In the genomic region with DNA sequence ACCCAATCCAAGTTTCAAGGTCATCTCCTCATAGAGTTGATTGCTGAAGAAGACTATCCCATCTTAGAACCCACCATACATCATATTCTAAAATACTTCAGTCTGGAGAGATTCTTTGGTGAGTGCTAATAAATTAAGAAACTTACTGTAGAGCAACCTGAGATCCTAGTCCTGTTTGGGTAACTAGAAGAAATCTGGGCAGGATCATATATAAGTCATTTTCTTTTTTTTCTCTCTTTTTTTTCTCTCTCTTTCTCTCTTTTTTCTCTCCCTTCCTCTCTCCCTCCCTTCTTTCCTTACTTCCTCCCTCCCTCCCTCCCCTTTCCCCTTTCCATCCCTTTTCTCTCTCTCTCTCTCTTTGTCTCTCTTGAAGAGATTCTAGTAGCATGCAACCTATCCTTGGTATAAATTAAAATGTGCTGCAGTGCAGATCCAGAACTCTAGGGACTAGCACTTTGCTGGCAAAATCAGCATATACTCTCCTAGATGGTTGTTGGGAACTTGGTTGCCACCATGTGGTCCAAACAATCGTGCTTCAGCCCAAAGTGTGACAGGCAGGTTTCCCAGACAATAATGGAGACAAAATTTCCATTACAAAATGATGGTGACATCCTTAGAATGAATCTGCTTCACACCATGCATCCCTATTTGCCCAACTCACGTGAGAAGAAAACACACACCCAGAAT, we compare ENCODE assay signal across 21 cellular contexts.
"Had no signal": no experiment of that assay in that cellular context is flagged by ENCODE, and none has a peak within 500 bp of the region (broad histone marks: within the 10 kb centered on the region; RNA-seq: fewer than 3 reads in every experiment).

No MANE protein-coding gene starts in this region.

- H3K27ac Mint-ChIP-seq: memory B cell; natural killer cell treated with Interleukin-12 subunit alpha and Interleukin-12 subunit beta and Interleukin-15 and Interleukin-18, amount 100 ng/mL, for 72 hours; neural progenitor cell had no signal

- H3K36me3 Mint-ChIP-seq: memory B cell; natural killer cell treated with Interleukin-12 subunit alpha and Interleukin-12 subunit beta and Interleukin-15 and Interleukin-18, amount 100 ng/mL, for 72 hours; neural progenitor cell had no signal

- H3K9ac ChIP-seq: neural progenitor cell had no signal

- H3K36me3 ChIP-seq: heart left ventricle, left ventricle myocardium inferior, lower lobe of right lung, neural progenitor cell, ovary, right atrium auricular region, stomach had no signal

- FAIRE-seq: frontal cortex, keratinocyte, small intestine, urothelium cell line had no signal

- H3K27me3 Mint-ChIP-seq: memory B cell; natural killer cell treated with Interleukin-12 subunit alpha and Interleukin-12 subunit beta and Interleukin-15 and Interleukin-18, amount 100 ng/mL, for 72 hours had no signal

- H3K27me3 ChIP-seq: heart left ventricle, ovary, right atrium auricular region, stomach had no signal

- H3K4me1 Mint-ChIP-seq: memory B cell, neural progenitor cell had no signal

- DNase-seq: effector CD4-positive, alpha-beta T cell; heart left ventricle; hippocampal formation; left ventricle myocardium inferior; lower lobe of right lung; midbrain; nucleus accumbens; ovary; small intestine; stimulated activated CD4-positive, alpha-beta T cell treated with anti-CD3 and anti-CD28 coated beads, Interleukin-12 subunit alpha, Interleukin-12 subunit beta, amount 100 ng/mL, for 4 hours; stimulated activated naive CD4-positive, alpha-beta T cell; stomach; substantia nigra had no signal

- H3K4me1 ChIP-seq: heart left ventricle, left ventricle myocardium inferior, lower lobe of right lung, right atrium auricular region, stomach had no signal

- H3K4me3 ChIP-seq: coronary artery, heart left ventricle, left ventricle myocardium inferior, lower lobe of right lung, neural progenitor cell, ovary, right atrium auricular region, stomach had no signal

- H3K27ac ChIP-seq: coronary artery, heart left ventricle, left ventricle myocardium inferior, lower lobe of right lung, neural progenitor cell, ovary, right atrium auricular region, stomach had no signal

- ATAC-seq: heart left ventricle; lower lobe of right lung; natural killer cell treated with Interleukin-12 subunit alpha and Interleukin-12 subunit beta and Interleukin-15 and Interleukin-18, amount 100 ng/mL, for 72 hours had no signal

- H3K4me3 Mint-ChIP-seq: memory B cell; natural killer cell treated with Interleukin-12 subunit alpha and Interleukin-12 subunit beta and Interleukin-15 and Interleukin-18, amount 100 ng/mL, for 72 hours; neural progenitor cell had no signal

- H3K9me3 ChIP-seq: lower lobe of right lung, ovary had no signal
